Comparison of ENCODE assay signal across 24 cellular contexts in the genomic region with DNA sequence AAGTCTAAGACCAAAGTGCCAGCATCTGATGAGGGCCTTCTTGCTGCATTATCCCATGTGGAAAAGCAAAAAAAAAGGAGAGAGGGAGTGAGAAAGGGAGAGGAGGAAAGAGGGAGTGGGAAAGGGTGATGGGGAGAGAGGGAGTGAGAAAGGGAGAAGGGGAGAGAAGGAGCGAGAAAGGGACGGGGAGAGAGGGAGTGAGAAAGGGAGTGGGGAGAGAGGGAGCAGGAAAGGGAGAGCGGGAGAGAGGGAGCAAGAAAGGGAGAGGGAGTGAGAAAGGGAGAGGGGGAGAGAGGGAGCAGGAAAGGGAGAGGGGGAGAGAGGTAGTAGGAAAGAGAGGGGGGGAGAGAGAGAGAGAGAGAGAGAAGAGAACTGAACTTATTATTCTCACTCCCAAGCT.
"Had no signal": no experiment of that assay in that cellular context is flagged by ENCODE, and none has a peak within 500 bp of the region (broad histone marks: within the 10 kb centered on the region; RNA-seq: fewer than 3 reads in every experiment).

No MANE protein-coding gene starts in this region.

- H3K9me3 ChIP-seq: colonic mucosa, esophagus muscularis mucosa, esophagus squamous epithelium, gastrocnemius medialis had no signal

- H3K4me1 ChIP-seq: colonic mucosa, esophagus muscularis mucosa, esophagus squamous epithelium, foreskin keratinocyte, gastrocnemius medialis, gastroesophageal sphincter, heart left ventricle, heart right ventricle had no signal

- H3K27me3 ChIP-seq: colonic mucosa, dorsolateral prefrontal cortex, esophagus muscularis mucosa, esophagus squamous epithelium, foreskin keratinocyte, gastrocnemius medialis, gastroesophageal sphincter, heart left ventricle, heart right ventricle had no signal

- H3K36me3 ChIP-seq: colonic mucosa, esophagus muscularis mucosa, esophagus squamous epithelium, gastrocnemius medialis, gastroesophageal sphincter, heart left ventricle, heart right ventricle had no signal

- H3K4me3 Mint-ChIP-seq: dendritic cell treated with granulocyte-macrophage colony-stimulating factor and Interleukin-4, amounts not matched to agents 40 ng/mL and 50 ng/mL, for 4 days; effector memory CD8-positive, alpha-beta T cell; endodermal cell had no signal

- H3K27me3 Mint-ChIP-seq: dendritic cell treated with granulocyte-macrophage colony-stimulating factor and Interleukin-4, amounts not matched to agents 40 ng/mL and 50 ng/mL, for 4 days; effector memory CD8-positive, alpha-beta T cell had no signal

- H3K4me3 ChIP-seq: colonic mucosa, coronary artery, dorsolateral prefrontal cortex, esophagus muscularis mucosa, esophagus squamous epithelium, gastrocnemius medialis, gastroesophageal sphincter, heart left ventricle, heart right ventricle had no signal

- DNase-seq: colonic mucosa; cortex of kidney; dermis blood vessel endothelial cell; dorsolateral prefrontal cortex; effector CD4-positive, alpha-beta T cell; effector CD8-positive, alpha-beta T cell; effector memory CD4-positive, alpha-beta T cell; effector memory CD8-positive, alpha-beta T cell; endodermal cell; erythroblast; esophagus squamous epithelium; foreskin fibroblast; foreskin keratinocyte; foreskin melanocyte; gastrocnemius medialis; glutamatergic neuron; head of caudate nucleus; heart left ventricle; heart right ventricle had no signal

- H3K4me1 Mint-ChIP-seq: endodermal cell had no signal

- H3K27ac ChIP-seq: colonic mucosa, coronary artery, dorsolateral prefrontal cortex, epithelial cell of prostate, esophagus muscularis mucosa, esophagus squamous epithelium, foreskin keratinocyte, gastrocnemius medialis, gastroesophageal sphincter, heart left ventricle, heart right ventricle had no signal

- H3K27ac Mint-ChIP-seq: dendritic cell treated with granulocyte-macrophage colony-stimulating factor and Interleukin-4, amounts not matched to agents 40 ng/mL and 50 ng/mL, for 4 days; effector memory CD8-positive, alpha-beta T cell; endodermal cell had no signal

- H3K9me3 Mint-ChIP-seq: dendritic cell treated with granulocyte-macrophage colony-stimulating factor and Interleukin-4, amounts not matched to agents 40 ng/mL and 50 ng/mL, for 4 days; endodermal cell had no signal
